In genomic region chr10:17872191-17873091, GRCh38 we compare ENCODE assay signal across 7 cellular contexts.
DNase-seq lines count a peak whose midpoint lies in the region; ATAC-seq and TF ChIP-seq lines count a peak whose summit lies in the region.

No MANE protein-coding gene starts in this region.

- H3K79me2 ChIP-seq in neural progenitor cell (ENCODE audit: low read depth) = no peaks in the 10 kb centered on the region

- TF ChIP-seq POLR2A in gastroesophageal sphincter (IDR thresholded peaks at IDR 0.05) = no peak

- peaks cover 7% of the 10 kb centered on the region for H3K4me1 ChIP-seq in neural progenitor cell
- H3K4me1 ChIP-seq in gastroesophageal sphincter = no peaks in the 10 kb centered on the region
- no peaks in the 10 kb centered on the region for H3K4me1 ChIP-seq in right cardiac atrium (ENCODE audit: control insufficient read depth, insufficient read depth, low read length)

- H3K27me3 Mint-ChIP-seq in neural progenitor cell (ENCODE audit: insufficient read depth, low read depth) = no peaks in the 10 kb centered on the region

- TF ChIP-seq EP300 in gastroesophageal sphincter (IDR thresholded peaks at IDR 0.05) = no peak

- no peaks in the 10 kb centered on the region for H3F3A ChIP-seq in neural progenitor cell (ENCODE audit: low read depth)

- no peak overlapping the region for H3K4me3 ChIP-seq in LNCaP clone FGC (ENCODE audit: low read depth, low read length)
- H3K4me3 ChIP-seq in neural progenitor cell = no peak overlapping the region
- H3K4me3 ChIP-seq in gastroesophageal sphincter = no peak overlapping the region
- no peak overlapping the region for H3K4me3 ChIP-seq in right cardiac atrium (ENCODE audit: low read length)

- WGBS in gastroesophageal sphincter (ENCODE audit: low coverage in 1 of 2), 2 donors = 48 to 65% methylated on average over 6 to 8 of the region's 8 CpGs
- WGBS in right cardiac atrium = 57% methylated on average over 8 of the region's 8 CpGs

- H3K36me3 ChIP-seq in neural progenitor cell (no peaks in the 10 kb centered on the region), gastroesophageal sphincter (no peaks in the 10 kb centered on the region)

- H3K36me3 Mint-ChIP-seq in neural progenitor cell = no peaks in the 10 kb centered on the region

- H3K27me3 ChIP-seq in neural progenitor cell (peaks cover 31% of the 10 kb centered on the region), gastroesophageal sphincter (no peaks in the 10 kb centered on the region), right cardiac atrium (ENCODE audit: control insufficient read depth, insufficient read depth) (no peaks in the 10 kb centered on the region)

- ATAC-seq in gastroesophageal sphincter (no peak), HG03097 (IDR thresholded peaks at IDR 0.05; ENCODE audit: low FRiP score, unreplicated experiment) (no peak), right cardiac atrium (no peak)

- no peaks in the 10 kb centered on the region for H3K9me3 Mint-ChIP-seq in neural progenitor cell

- no peak overlapping the region for H3K4me2 ChIP-seq in neural progenitor cell

- TF ChIP-seq CTCF in LNCaP clone FGC (IDR thresholded peaks at IDR 0.05; ENCODE audit: control insufficient read depth, extremely low read depth, insufficient read depth) (peak; percentile 42), neural progenitor cell (IDR thresholded peaks at IDR 0.05) (peak; percentile 52), gastroesophageal sphincter (IDR thresholded peaks at IDR 0.05) (peak in 2 of 4 experiments; percentile 22 to 29)

- no peaks in the 10 kb centered on the region for H4K20me1 ChIP-seq in neural progenitor cell (ENCODE audit: low read depth)

- H3K4me3 Mint-ChIP-seq in neural progenitor cell = no peak overlapping the region

- H3K9me3 ChIP-seq in neural progenitor cell (ENCODE audit: low read depth) = no peaks in the 10 kb centered on the region
- H3K9me3 ChIP-seq in gastroesophageal sphincter = no peaks in the 10 kb centered on the region
- no peaks in the 10 kb centered on the region for H3K9me3 ChIP-seq in right cardiac atrium (ENCODE audit: control insufficient read depth, low read length)

- no peak overlapping the region for H3K27ac Mint-ChIP-seq in neural progenitor cell

- H2AFZ ChIP-seq in neural progenitor cell (replicated peaks) = no peak overlapping the region

- DNase-seq in GDM1 (lab: John Stamatoyannopoulos, UW) (peak; percentile 3), LNCaP clone FGC (ENCODE audit: low read depth) (no peak), cerebellum (ENCODE audit: low spot score) (peak; percentile 45), neural progenitor cell (ENCODE audit: low spot score) (peak; percentile 26), right cardiac atrium (no peak)

- intact Hi-C loops in right cardiac atrium (cut with DNase I) = no loop called here

- H3K4me1 Mint-ChIP-seq in neural progenitor cell = peaks cover 4% of the 10 kb centered on the region

- H3K27ac ChIP-seq in neural progenitor cell (no peak overlapping the region), gastroesophageal sphincter (no peak overlapping the region), right cardiac atrium (ENCODE audit: low read length) (no peak overlapping the region)

- no peak overlapping the region for H3K9ac ChIP-seq in neural progenitor cell

Comparison
In these comparisons a context has a peak if more than half of its experiments do, and no peak if none do; other contexts are left out.
1. DNase-seq: peak in GDM1 (single experiment), cerebellum (single experiment) and neural progenitor cell (single experiment); none in LNCaP clone FGC (single experiment) and right cardiac atrium (0 of 3).